Comparison of ENCODE assay signal across 1 cellular context in the genomic region with DNA sequence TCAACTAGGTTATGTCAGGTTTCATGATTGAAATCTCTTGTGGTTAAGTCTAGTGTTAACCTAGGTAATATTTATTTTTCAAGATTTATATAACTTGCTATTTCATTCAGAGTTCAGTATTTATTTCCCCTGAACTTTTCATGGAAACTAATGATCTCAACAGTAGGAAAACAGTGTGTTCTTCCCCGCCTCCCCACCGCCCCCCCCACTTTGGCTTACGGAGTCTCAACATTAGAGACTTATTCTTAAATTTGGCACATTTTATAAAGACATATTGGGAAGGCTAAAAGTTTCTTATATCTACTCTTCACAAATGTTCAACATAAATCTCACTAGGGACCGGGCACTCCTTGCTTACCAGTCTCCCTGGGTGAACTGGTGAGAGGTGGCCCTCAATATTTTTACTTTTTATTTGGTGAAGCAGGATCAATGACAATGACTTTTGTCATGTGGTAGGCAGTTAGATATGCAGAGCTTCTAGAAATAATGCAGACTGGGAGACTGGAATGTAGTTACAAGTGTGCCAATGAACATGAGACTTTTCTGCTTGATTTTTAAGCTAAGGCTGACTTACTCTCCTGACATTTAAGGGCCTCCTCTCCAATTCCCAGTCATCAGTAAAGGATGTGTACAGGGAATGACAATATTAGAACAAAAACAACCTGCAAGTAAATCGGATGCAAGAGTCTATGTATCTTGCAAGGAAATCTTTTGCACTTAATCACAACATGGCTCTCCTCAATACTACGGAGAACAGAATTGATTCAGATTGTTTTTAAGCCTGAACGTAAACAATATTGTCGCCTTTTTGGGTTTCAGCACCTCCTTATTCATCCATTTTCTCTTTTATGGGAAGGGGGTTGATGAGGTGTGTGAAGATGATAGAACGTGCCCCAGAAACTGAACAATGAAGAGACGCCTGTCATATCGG.
TF ChIP-seq lines count a peak whose summit lies in the region.

No MANE protein-coding gene starts in this region.

TF ChIP-seq in H1, 55 proteins besides CTCF, POLR2A, EP300 and RAD21 (continued from another document):
- TF ChIP-seq, protein P1, sequence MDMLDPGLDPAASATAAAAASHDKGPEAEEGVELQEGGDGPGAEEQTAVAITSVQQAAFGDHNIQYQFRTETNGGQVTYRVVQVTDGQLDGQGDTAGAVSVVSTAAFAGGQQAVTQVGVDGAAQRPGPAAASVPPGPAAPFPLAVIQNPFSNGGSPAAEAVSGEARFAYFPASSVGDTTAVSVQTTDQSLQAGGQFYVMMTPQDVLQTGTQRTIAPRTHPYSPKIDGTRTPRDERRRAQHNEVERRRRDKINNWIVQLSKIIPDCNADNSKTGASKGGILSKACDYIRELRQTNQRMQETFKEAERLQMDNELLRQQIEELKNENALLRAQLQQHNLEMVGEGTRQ (IDR thresholded peaks at IDR 0.05; ENCODE audit: low read length), result no peak
- TF ChIP-seq MAFK (IDR thresholded peaks at IDR 0.05; ENCODE audit: low read depth, low read length), result no peak
- TF ChIP-seq JUN (IDR thresholded peaks at IDR 0.05; ENCODE audit: low read depth, low read length), result no peak
- TF ChIP-seq, protein P2, sequence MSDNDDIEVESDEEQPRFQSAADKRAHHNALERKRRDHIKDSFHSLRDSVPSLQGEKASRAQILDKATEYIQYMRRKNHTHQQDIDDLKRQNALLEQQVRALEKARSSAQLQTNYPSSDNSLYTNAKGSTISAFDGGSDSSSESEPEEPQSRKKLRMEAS (IDR thresholded peaks at IDR 0.05), result no peak
- TF ChIP-seq CEBPB (IDR thresholded peaks at IDR 0.05; ENCODE audit: low read depth, low read length), result no peak
- no peak for TF ChIP-seq HDAC6 (IDR thresholded peaks at IDR 0.05; ENCODE audit: low read depth, low read length)
- TF ChIP-seq HDAC2 (IDR thresholded peaks at IDR 0.05; ENCODE audit: borderline replicate concordance in 1 of 2, low read depth in 2 of 2, low read length in 2 of 2), result no peak
- TF ChIP-seq PHF8 (conservative IDR thresholded peaks at IDR 0.05; ENCODE audit: low read depth, low read length), result no peak
- TF ChIP-seq JUND (IDR thresholded peaks at IDR 0.05; ENCODE audit: low read length), result no peak
- TF ChIP-seq POU5F1 (IDR thresholded peaks at IDR 0.05; ENCODE audit: low read depth, low read length), result no peak
- TF ChIP-seq RXRA (IDR thresholded peaks at IDR 0.05; ENCODE audit: insufficient read depth, low read depth, low read length), result no peak
- TF ChIP-seq SAP30 (IDR thresholded peaks at IDR 0.05; ENCODE audit: insufficient read depth, insufficient replicate concordance, low read length), result no peak
